Comparison of ENCODE assay signal across 11 cellular contexts in the genomic region with DNA sequence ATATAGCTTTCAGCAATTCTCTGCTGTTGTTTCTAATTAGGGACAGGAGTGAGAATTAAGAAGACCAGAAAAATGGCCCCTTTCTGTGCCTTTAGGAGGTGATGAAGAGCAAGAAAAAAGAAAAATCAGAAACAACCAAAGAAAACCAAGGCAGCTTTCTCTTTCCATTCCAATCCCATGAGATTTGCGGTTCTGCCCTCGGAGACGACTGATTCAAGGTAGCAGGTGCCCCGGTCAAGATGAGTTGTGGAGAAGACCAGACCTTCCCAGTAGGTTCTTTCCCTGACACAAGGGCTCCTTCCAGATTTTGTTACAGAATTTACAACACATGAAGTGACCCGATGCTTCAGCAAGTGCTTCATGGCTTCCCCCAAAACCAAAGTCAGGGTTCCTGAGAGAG. TPM values are rescaled to one million over a fixed set of nuclear protein-coding genes. Genes with fewer than 3 reads are reported as not detected.
DNase-seq lines count a peak whose midpoint lies in the region; ATAC-seq and TF ChIP-seq lines count a peak whose summit lies in the region.
"Had no signal": no experiment of that assay in that cellular context is flagged by ENCODE, and none has a peak within 500 bp of the region (broad histone marks: within the 10 kb centered on the region; RNA-seq: fewer than 3 reads in every experiment).

No MANE protein-coding gene starts in this region.

- TF ChIP-seq CTCF in WTC11 (IDR thresholded peaks at IDR 0.05): no peak

- H3K4me1 Mint-ChIP-seq in stimulated activated naive CD8-positive, alpha-beta T cell treated with anti-CD3 and anti-CD28 coated beads, Interleukin-15, Interleukin-2, amounts not matched to agents 100 ng/mL and 50 ng/mL, for 24 hours (ENCODE audit: low read depth): peaks cover 33% of the 10 kb centered on the region
- peaks cover 9% of the 10 kb centered on the region; the same call in 1 of the 2 replicates for H3K4me1 Mint-ChIP-seq in WTC11

- POLR2A ChIA-PET in WTC11 (lab: Charles Lee): interaction anchor here (0.7 kb wide), 1 partner anchor 501 kb away, joined by 4 read pairs; no protein-coding TSS in a partner anchor

- H3K36me3 Mint-ChIP-seq in stimulated activated naive CD8-positive, alpha-beta T cell treated with anti-CD3 and anti-CD28 coated beads, Interleukin-15, Interleukin-2, amounts not matched to agents 100 ng/mL and 50 ng/mL, for 24 hours (ENCODE audit: low read depth): no peaks in the 10 kb centered on the region
- H3K36me3 Mint-ChIP-seq in WTC11: no peaks in the 10 kb centered on the region
- H3K36me3 Mint-ChIP-seq: activated CD4-positive, alpha-beta memory T cell treated with anti-CD3 and anti-CD28 coated beads for 36 hours had no signal

- DNase-seq in stimulated activated naive CD8-positive, alpha-beta T cell treated with anti-CD3 and anti-CD28 coated beads, Interleukin-15, Interleukin-2, amounts not matched to agents 100 U/mL and 50 U/mL, for 24 hours: no peak
- DNase-seq in NCI-H2227 treated with DMSO at 0.1 percent for 48 hours (lab: John Stamatoyannopoulos, UW) (no peak), GOT3 (lab: John Stamatoyannopoulos, UW) (no peak), WTC11 (ENCODE audit: low spot score) (no peak)
- DNase-seq: NCI-H146 had no signal

- H3K27me3 Mint-ChIP-seq in stimulated activated naive CD8-positive, alpha-beta T cell treated with anti-CD3 and anti-CD28 coated beads, Interleukin-15, Interleukin-2, amounts not matched to agents 100 ng/mL and 50 ng/mL, for 24 hours: no peaks in the 10 kb centered on the region
- H3K27me3 Mint-ChIP-seq in WTC11 (ENCODE audit: low read depth): no peaks in the 10 kb centered on the region
- H3K27me3 Mint-ChIP-seq: activated CD4-positive, alpha-beta memory T cell treated with anti-CD3 and anti-CD28 coated beads for 36 hours had no signal

- H3K9me3 Mint-ChIP-seq in stimulated activated naive CD8-positive, alpha-beta T cell treated with anti-CD3 and anti-CD28 coated beads, Interleukin-15, Interleukin-2, amounts not matched to agents 100 ng/mL and 50 ng/mL, for 24 hours: no peaks in the 10 kb centered on the region
- H3K9me3 Mint-ChIP-seq in WTC11: no peaks in the 10 kb centered on the region
- H3K9me3 Mint-ChIP-seq: activated CD4-positive, alpha-beta memory T cell treated with anti-CD3 and anti-CD28 coated beads for 36 hours had no signal

- H3K27ac Mint-ChIP-seq in stimulated activated naive CD8-positive, alpha-beta T cell treated with anti-CD3 and anti-CD28 coated beads, Interleukin-15, Interleukin-2, amounts not matched to agents 100 ng/mL and 50 ng/mL, for 24 hours: peak overlapping the region; percentile 87
- H3K27ac Mint-ChIP-seq in WTC11: no peak overlapping the region
- H3K27ac Mint-ChIP-seq: activated CD4-positive, alpha-beta memory T cell treated with anti-CD3 and anti-CD28 coated beads for 36 hours had no signal

- ATAC-seq in stimulated activated naive CD8-positive, alpha-beta T cell treated with anti-CD3 and anti-CD28 coated beads, Interleukin-15, Interleukin-2, amounts not matched to agents 100 U/mL and 50 U/mL, for 24 hours: no peak
- peak; percentile 27 for ATAC-seq in HG02798 (IDR thresholded peaks at IDR 0.05; ENCODE audit: poor library complexity, unreplicated experiment)
- no peak for ATAC-seq in WTC11
- ATAC-seq in HG02623 (IDR thresholded peaks at IDR 0.05; ENCODE audit: unreplicated experiment): no peak

- CTCF ChIA-PET in WTC11 (lab: Charles Lee): interaction anchor here (0.6 to 3.9 kb wide), 5 partner anchors 9 to 374 kb away, joined by 3 to 65 read pairs (median 15); a partner anchor contains a TSS

- H3K4me3 Mint-ChIP-seq in stimulated activated naive CD8-positive, alpha-beta T cell treated with anti-CD3 and anti-CD28 coated beads, Interleukin-15, Interleukin-2, amounts not matched to agents 100 ng/mL and 50 ng/mL, for 24 hours: peak overlapping the region; percentile 61
- no peak overlapping the region for H3K4me3 Mint-ChIP-seq in WTC11

- TF ChIP-seq POLR2A in Raji (IDR thresholded peaks at IDR 0.05; ENCODE audit: insufficient read depth, low read depth, low read length): 0 out of 2 replicates have a peak, but pooled peaks have one; percentile 27

TF ChIP-seq in WTC11, 78 proteins besides CTCF, POLR2A, EP300 and RAD21 (continues in another document):
- TF ChIP-seq, protein P1, sequence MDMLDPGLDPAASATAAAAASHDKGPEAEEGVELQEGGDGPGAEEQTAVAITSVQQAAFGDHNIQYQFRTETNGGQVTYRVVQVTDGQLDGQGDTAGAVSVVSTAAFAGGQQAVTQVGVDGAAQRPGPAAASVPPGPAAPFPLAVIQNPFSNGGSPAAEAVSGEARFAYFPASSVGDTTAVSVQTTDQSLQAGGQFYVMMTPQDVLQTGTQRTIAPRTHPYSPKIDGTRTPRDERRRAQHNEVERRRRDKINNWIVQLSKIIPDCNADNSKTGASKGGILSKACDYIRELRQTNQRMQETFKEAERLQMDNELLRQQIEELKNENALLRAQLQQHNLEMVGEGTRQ (CRISPR knock-in tag; IDR thresholded peaks at IDR 0.05): no peak
- TF ChIP-seq GABPB1 (CRISPR knock-in tag; IDR thresholded peaks at IDR 0.05) (no peak), ZBTB21 (CRISPR knock-in tag; IDR thresholded peaks at IDR 0.05; ENCODE audit: borderline replicate concordance) (no peak), SMAD3 (CRISPR knock-in tag; IDR thresholded peaks at IDR 0.05; ENCODE audit: borderline replicate concordance) (no peak), RORB (CRISPR knock-in tag; IDR thresholded peaks at IDR 0.05) (no peak), MXD4 (CRISPR knock-in tag; IDR thresholded peaks at IDR 0.05; ENCODE audit: borderline replicate concordance) (no peak), ZNF121 (CRISPR knock-in tag; IDR thresholded peaks at IDR 0.05) (no peak), ZNF263 (CRISPR knock-in tag; IDR thresholded peaks at IDR 0.05; ENCODE audit: low read depth) (no peak)
- TF ChIP-seq, protein P2, sequence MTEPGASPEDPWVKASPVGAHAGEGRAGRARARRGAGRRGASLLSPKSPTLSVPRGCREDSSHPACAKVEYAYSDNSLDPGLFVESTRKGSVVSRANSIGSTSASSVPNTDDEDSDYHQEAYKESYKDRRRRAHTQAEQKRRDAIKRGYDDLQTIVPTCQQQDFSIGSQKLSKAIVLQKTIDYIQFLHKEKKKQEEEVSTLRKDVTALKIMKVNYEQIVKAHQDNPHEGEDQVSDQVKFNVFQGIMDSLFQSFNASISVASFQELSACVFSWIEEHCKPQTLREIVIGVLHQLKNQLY (CRISPR knock-in tag; IDR thresholded peaks at IDR 0.05): no peak
- TF ChIP-seq, protein P3, sequence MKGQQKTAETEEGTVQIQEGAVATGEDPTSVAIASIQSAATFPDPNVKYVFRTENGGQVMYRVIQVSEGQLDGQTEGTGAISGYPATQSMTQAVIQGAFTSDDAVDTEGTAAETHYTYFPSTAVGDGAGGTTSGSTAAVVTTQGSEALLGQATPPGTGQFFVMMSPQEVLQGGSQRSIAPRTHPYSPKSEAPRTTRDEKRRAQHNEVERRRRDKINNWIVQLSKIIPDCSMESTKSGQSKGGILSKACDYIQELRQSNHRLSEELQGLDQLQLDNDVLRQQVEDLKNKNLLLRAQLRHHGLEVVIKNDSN (CRISPR knock-in tag; IDR thresholded peaks at IDR 0.05): no peak
- TF ChIP-seq, protein P4, sequence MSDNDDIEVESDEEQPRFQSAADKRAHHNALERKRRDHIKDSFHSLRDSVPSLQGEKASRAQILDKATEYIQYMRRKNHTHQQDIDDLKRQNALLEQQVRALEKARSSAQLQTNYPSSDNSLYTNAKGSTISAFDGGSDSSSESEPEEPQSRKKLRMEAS (CRISPR knock-in tag; IDR thresholded peaks at IDR 0.05): no peak
- TF ChIP-seq, protein P5, sequence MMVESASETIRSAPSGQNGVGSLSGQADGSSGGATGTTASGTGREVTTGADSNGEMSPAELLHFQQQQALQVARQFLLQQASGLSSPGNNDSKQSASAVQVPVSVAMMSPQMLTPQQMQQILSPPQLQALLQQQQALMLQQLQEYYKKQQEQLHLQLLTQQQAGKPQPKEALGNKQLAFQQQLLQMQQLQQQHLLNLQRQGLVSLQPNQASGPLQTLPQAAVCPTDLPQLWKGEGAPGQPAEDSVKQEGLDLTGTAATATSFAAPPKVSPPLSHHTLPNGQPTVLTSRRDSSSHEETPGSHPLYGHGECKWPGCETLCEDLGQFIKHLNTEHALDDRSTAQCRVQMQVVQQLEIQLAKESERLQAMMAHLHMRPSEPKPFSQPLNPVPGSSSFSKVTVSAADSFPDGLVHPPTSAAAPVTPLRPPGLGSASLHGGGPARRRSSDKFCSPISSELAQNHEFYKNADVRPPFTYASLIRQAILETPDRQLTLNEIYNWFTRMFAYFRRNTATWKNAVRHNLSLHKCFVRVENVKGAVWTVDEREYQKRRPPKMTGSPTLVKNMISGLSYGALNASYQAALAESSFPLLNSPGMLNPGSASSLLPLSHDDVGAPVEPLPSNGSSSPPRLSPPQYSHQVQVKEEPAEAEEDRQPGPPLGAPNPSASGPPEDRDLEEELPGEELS (CRISPR knock-in tag; IDR thresholded peaks at IDR 0.05): no peak
- TF ChIP-seq, protein P6, sequence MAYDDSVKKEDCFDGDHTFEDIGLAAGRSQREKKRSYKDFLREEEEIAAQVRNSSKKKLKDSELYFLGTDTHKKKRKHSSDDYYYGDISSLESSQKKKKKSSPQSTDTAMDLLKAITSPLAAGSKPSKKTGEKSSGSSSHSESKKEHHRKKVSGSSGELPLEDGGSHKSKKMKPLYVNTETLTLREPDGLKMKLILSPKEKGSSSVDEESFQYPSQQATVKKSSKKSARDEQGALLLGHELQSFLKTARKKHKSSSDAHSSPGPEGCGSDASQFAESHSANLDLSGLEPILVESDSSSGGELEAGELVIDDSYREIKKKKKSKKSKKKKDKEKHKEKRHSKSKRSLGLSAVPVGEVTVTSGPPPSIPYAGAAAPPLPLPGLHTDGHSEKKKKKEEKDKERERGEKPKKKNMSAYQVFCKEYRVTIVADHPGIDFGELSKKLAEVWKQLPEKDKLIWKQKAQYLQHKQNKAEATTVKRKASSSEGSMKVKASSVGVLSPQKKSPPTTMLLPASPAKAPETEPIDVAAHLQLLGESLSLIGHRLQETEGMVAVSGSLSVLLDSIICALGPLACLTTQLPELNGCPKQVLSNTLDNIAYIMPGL (CRISPR knock-in tag; IDR thresholded peaks at IDR 0.05): no peak

RNA-seq across cellular contexts. Expression of a gene that starts 21.9 kb away (rescaled TPM):
- total RNA-seq in WTC11 (2021): 0.30 TPM in 1 of 3 replicates, not detected in the others
- total RNA-seq: bronchial epithelial cell had no signal

RNA-seq across cellular contexts. Expression of a gene that starts 43.7 kb away (rescaled TPM):
- total RNA-seq in WTC11 (2021): 0.28 to 0.34 TPM in 2 of 3 replicates, not detected in the other
